ENCODE assay signal across 8 cellular contexts in the genomic region with DNA sequence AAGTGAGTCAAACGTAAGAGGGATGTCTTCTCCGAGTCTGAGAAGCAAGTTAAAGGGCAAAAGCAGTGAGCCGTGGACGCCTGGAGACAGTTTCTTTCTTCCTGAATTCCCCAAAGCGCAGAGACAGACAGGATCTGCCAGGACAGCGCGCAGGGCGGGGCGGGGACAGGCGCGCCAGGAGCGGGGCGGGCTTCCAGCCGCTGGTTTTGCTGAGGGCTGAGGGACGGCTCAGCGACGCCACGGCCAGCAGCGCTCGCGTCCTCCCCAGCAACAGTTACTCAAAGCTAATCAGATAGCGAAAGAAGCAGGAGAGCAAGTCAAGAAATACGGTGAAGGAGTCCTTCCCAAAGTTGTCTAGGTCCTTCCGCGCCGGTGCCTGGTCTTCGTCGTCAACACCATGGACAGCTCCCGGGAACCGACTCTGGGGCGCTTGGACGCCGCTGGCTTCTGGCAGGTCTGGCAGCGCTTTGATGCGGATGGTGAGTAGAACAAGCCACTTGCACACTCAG. TPM values are rescaled to one million over a fixed set of nuclear protein-coding genes. Genes with fewer than 3 reads are reported as not detected.
DNase-seq lines count a peak whose midpoint lies in the region; ATAC-seq and FAIRE-seq lines count a peak whose summit lies in the region.

A gene with protein sequence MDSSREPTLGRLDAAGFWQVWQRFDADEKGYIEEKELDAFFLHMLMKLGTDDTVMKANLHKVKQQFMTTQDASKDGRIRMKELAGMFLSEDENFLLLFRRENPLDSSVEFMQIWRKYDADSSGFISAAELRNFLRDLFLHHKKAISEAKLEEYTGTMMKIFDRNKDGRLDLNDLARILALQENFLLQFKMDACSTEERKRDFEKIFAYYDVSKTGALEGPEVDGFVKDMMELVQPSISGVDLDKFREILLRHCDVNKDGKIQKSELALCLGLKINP (plus strand): TSS at position 209 of the 509 bp plus-strand sequence. CDS start 189 bp downstream, at position 398.

- H3K27ac ChIP-seq in right cardiac atrium (ENCODE audit: low read length) (no peak within 1 kb of the TSS), rectal smooth muscle tissue (ENCODE audit: low read depth, low read length) (no peak within 1 kb of the TSS)

- H3K36me3 Mint-ChIP-seq in activated naive CD8-positive, alpha-beta T cell treated with anti-CD3 and anti-CD28 coated beads for 36 hours, result no peaks in the 10 kb centered on the region
- H3K36me3 Mint-ChIP-seq in activated T-helper 17 cell treated with anti-CD3 and anti-CD28 coated beads, Interleukin-2, amount 50 U/mL, for 72 hours (ENCODE audit: low read depth), result no peaks in the 10 kb centered on the region

- H3K4me1 ChIP-seq in right cardiac atrium (ENCODE audit: control insufficient read depth, insufficient read depth, low read length) (no peaks in the 10 kb centered on the region), rectal smooth muscle tissue (ENCODE audit: control insufficient read depth, insufficient read depth, low read length) (no peaks in the 10 kb centered on the region)

- peak; percentile 4 for DNase-seq in GM19239 (ENCODE audit: insufficient read length, low spot score)
- peak; percentile 81 for DNase-seq in NCI-H69 (lab: John Stamatoyannopoulos, UW)
- peak; percentile 51 for DNase-seq in activated naive CD8-positive, alpha-beta T cell treated with anti-CD3 and anti-CD28 coated beads for 36 hours
- peak; percentile 67 to 89 (median 84) for DNase-seq in right cardiac atrium

- 2% methylated on average over 35 of the region's 35 CpGs for WGBS in right cardiac atrium

- H3K27me3 Mint-ChIP-seq in activated naive CD8-positive, alpha-beta T cell treated with anti-CD3 and anti-CD28 coated beads for 36 hours, result peaks cover 65% of the 10 kb centered on the region
- peaks cover 52% of the 10 kb centered on the region for H3K27me3 Mint-ChIP-seq in activated T-helper 17 cell treated with anti-CD3 and anti-CD28 coated beads, Interleukin-2, amount 50 U/mL, for 72 hours

- intact Hi-C loops in right cardiac atrium (cut with DNase I), result no loop called here

- H3K4me3 Mint-ChIP-seq in activated naive CD8-positive, alpha-beta T cell treated with anti-CD3 and anti-CD28 coated beads for 36 hours, result no peak within 1 kb of the TSS
- no peak within 1 kb of the TSS for H3K4me3 Mint-ChIP-seq in activated T-helper 17 cell treated with anti-CD3 and anti-CD28 coated beads, Interleukin-2, amount 50 U/mL, for 72 hours

- peaks cover 3% of the 10 kb centered on the region for H3K27me3 ChIP-seq in right cardiac atrium (ENCODE audit: control insufficient read depth, insufficient read depth)
- H3K27me3 ChIP-seq in rectal smooth muscle tissue (ENCODE audit: control insufficient read depth, insufficient read depth, low read length), result no peaks in the 10 kb centered on the region

- H3K9ac ChIP-seq in rectal smooth muscle tissue (ENCODE audit: low read length), result no peak within 1 kb of the TSS

- H3K4me3 ChIP-seq in right cardiac atrium (ENCODE audit: low read length), result no peak within 1 kb of the TSS
- H3K4me3 ChIP-seq in rectal smooth muscle tissue (ENCODE audit: low read length), result peak within 1 kb of the TSS; percentile 37

- H3K9me3 ChIP-seq in right cardiac atrium (ENCODE audit: control insufficient read depth, low read length), result no peaks in the 10 kb centered on the region

- H3K27ac Mint-ChIP-seq in activated naive CD8-positive, alpha-beta T cell treated with anti-CD3 and anti-CD28 coated beads for 36 hours, result no peak within 1 kb of the TSS
- H3K27ac Mint-ChIP-seq in activated T-helper 17 cell treated with anti-CD3 and anti-CD28 coated beads, Interleukin-2, amount 50 U/mL, for 72 hours, result no peak within 1 kb of the TSS

- peak; percentile 80 to 89 for ATAC-seq in right cardiac atrium
- no peak for ATAC-seq in HG03196 (IDR thresholded peaks at IDR 0.05; ENCODE audit: unreplicated experiment)
- no peak for ATAC-seq in HG03108 (IDR thresholded peaks at IDR 0.05; ENCODE audit: unreplicated experiment)
- no peak for ATAC-seq in activated T-helper 17 cell treated with anti-CD3 and anti-CD28 coated beads, Interleukin-2, amount 50 U/mL, for 72 hours (replicated peaks)

- H3K4me1 Mint-ChIP-seq in activated naive CD8-positive, alpha-beta T cell treated with anti-CD3 and anti-CD28 coated beads for 36 hours, result no peaks in the 10 kb centered on the region
- H3K4me1 Mint-ChIP-seq in activated T-helper 17 cell treated with anti-CD3 and anti-CD28 coated beads, Interleukin-2, amount 50 U/mL, for 72 hours, result no peaks in the 10 kb centered on the region

- no peak for FAIRE-seq in GM19239 (lab: Jason Lieb, UNC)

- no peaks in the 10 kb centered on the region for H3K36me3 ChIP-seq in rectal smooth muscle tissue (ENCODE audit: control insufficient read depth, insufficient read depth, low read length)

- H3K9me3 Mint-ChIP-seq in activated naive CD8-positive, alpha-beta T cell treated with anti-CD3 and anti-CD28 coated beads for 36 hours, result no peaks in the 10 kb centered on the region
- H3K9me3 Mint-ChIP-seq in activated T-helper 17 cell treated with anti-CD3 and anti-CD28 coated beads, Interleukin-2, amount 50 U/mL, for 72 hours, result peaks cover 5% of the 10 kb centered on the region

RNA-seq across cellular contexts. Expression of the gene that starts here (rescaled TPM):
- not detected for total RNA-seq in activated naive CD8-positive, alpha-beta T cell treated with anti-CD3 and anti-CD28 coated beads for 36 hours
- 1 to 10 TPM; 3.2 to 8.9 (median 4.5) TPM for total RNA-seq in right cardiac atrium
- 6.0 TPM for polyA plus RNA-seq in right cardiac atrium
- total RNA-seq in activated T-helper 17 cell treated with anti-CD3 and anti-CD28 coated beads, Interleukin-2, amount 50 U/mL, for 72 hours, result not detected

Comparison
In these comparisons a context has a peak if more than half of its experiments do, and no peak if none do; other contexts are left out.
1. RNA of the gene that starts here (total RNA-seq): 3.2 to 8.9 TPM in right cardiac atrium; not detected in activated naive CD8-positive, alpha-beta T cell treated with anti-CD3 and anti-CD28 coated beads for 36 hours and not detected in activated T-helper 17 cell treated with anti-CD3 and anti-CD28 coated beads, Interleukin-2, amount 50 U/mL, for 72 hours; every median in the first group is over 4 times any median in the second.
2. Peak in DNase-seq in activated naive CD8-positive, alpha-beta T cell treated with anti-CD3 and anti-CD28 coated beads for 36 hours; RNA of the gene not detected or under 1 TPM.
3. DNase-seq: peak in every context shown above with its lines; median percentile 84 in right cardiac atrium; 81 in NCI-H69; 51 in activated naive CD8-positive, alpha-beta T cell treated with anti-CD3 and anti-CD28 coated beads for 36 hours; 4 in GM19239.
4. ATAC-seq: peak in right cardiac atrium (2 of 2); none in HG03196 (single experiment), HG03108 (single experiment) and activated T-helper 17 cell treated with anti-CD3 and anti-CD28 coated beads, Interleukin-2, amount 50 U/mL, for 72 hours (single experiment).